In the genomic region with DNA sequence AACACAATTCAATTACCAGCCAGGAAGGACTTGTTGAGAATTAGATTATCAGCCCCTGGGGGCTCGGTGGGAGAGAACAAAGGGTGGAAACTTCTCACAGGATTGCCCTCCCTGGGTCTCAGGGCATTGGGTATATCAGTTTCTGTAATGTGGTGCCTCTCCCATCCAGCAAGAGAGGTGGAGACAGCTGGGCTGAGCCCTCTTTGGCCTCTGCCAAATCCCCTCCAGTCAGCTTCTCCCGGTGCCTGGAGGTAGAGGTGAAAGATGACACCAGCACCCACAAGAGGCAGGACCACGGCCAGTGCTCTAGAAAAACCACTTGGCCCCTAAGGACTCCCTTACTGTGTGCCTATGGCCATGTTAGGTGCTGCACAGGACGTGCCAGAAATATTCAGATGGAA, we compare ENCODE assay signal across 19 cellular contexts.
DNase-seq lines count a peak whose midpoint lies in the region; ATAC-seq and TF ChIP-seq lines count a peak whose summit lies in the region.
"Had no signal": no experiment of that assay in that cellular context is flagged by ENCODE, and none has a peak within 500 bp of the region (broad histone marks: within the 10 kb centered on the region; RNA-seq: fewer than 3 reads in every experiment).

No MANE protein-coding gene starts in this region.

- POLR2A ChIA-PET in PC-9 (lab: Charles Lee; ENCODE audit: unreplicated experiment) = interaction anchor here (0.5 to 0.6 kb wide), 2 partner anchors 10 to 75 kb away, joined by 3 to 11 read pairs; no protein-coding TSS in a partner anchor

- H3K4me1 Mint-ChIP-seq in GM23338 = peaks cover 18% of the 10 kb centered on the region
- peaks cover 1% of the 10 kb centered on the region for H3K4me1 Mint-ChIP-seq in chondrocyte (ENCODE audit: low read depth)
- H3K4me1 Mint-ChIP-seq: activated naive CD4-positive, alpha-beta T cell treated with anti-CD3 and anti-CD28 coated beads, Interleukin-2, amount 10 ng/mL, durations not matched to agents 7 days and 5 days had no signal

- H3K9me3 ChIP-seq in PC-9 (ENCODE audit: insufficient read depth, low read depth) = no peaks in the 10 kb centered on the region
- no peaks in the 10 kb centered on the region for H3K9me3 ChIP-seq in iPS DF 6.9 (ENCODE audit: control insufficient read depth, insufficient read depth, low read length)
- H3K9me3 ChIP-seq: HAP-1, heart right ventricle, pancreas had no signal

- H3K27ac Mint-ChIP-seq in GM23338 = no peak overlapping the region
- no peak overlapping the region for H3K27ac Mint-ChIP-seq in chondrocyte (ENCODE audit: unreplicated experiment)
- H3K27ac Mint-ChIP-seq: B cell; T-helper 1 cell treated with Interleukin-12 subunit alpha and Interleukin-12 subunit beta and Interleukin-4 antibody, amounts not matched to agents 30 μg/mL and 1 μg/mL, for 36 hours had no signal

- CTCF ChIA-PET in PC-9 (lab: Charles Lee) = no interaction called here

- H2AFZ ChIP-seq in GM23338 (no peak overlapping the region), PC-9 (no peak overlapping the region)

- H3K27me3 ChIP-seq in GM23338 (ENCODE audit: insufficient read depth) = no peaks in the 10 kb centered on the region
- H3K27me3 ChIP-seq in PC-9 (ENCODE audit: insufficient read depth, low read depth) = no peaks in the 10 kb centered on the region
- H3K27me3 ChIP-seq in iPS DF 6.9 (ENCODE audit: control insufficient read depth, insufficient read depth, low read length) = no peaks in the 10 kb centered on the region
- no peaks in the 10 kb centered on the region for H3K27me3 ChIP-seq in foreskin keratinocyte
- H3K27me3 ChIP-seq: heart right ventricle, pancreas had no signal

- DNase-seq in GM23338 (ENCODE audit: low spot score) (peak; percentile 82), NCI-H146 treated with DMSO at 0.1 percent for 48 hours (lab: John Stamatoyannopoulos, UW; ENCODE audit: unreplicated experiment) (peak; percentile 20), PC-9 (peak; percentile 24 to 40), iPS DF 6.9 (ENCODE audit: low read depth, low spot score) (peak; percentile 54), foreskin keratinocyte (no peak), chondrocyte (ENCODE audit: low spot score) (no peak)
- DNase-seq: activated CD4-positive, CD25-positive, alpha-beta regulatory T cell treated with anti-CD3 and anti-CD28 coated beads, Interleukin-2, amount 50 U/mL, for 72 hours; activated CD8-positive, alpha-beta memory T cell treated with anti-CD3 and anti-CD28 coated beads, Interleukin-2, amount 50 U/mL, for 4 hours; activated naive CD4-positive, alpha-beta T cell treated with anti-CD3 and anti-CD28 coated beads, Interleukin-2, amount 10 ng/mL, durations not matched to agents 7 days and 5 days; heart right ventricle; pancreas; stimulated activated CD4-positive, alpha-beta T cell treated with anti-CD3 and anti-CD28 coated beads, Interleukin-4, amount 100 ng/mL, for 4 hours had no signal

- TF ChIP-seq CTCF in GM23338 (conservative IDR thresholded peaks at IDR 0.05; ENCODE audit: low read depth in 2 of 2) = no peak
- no peak for TF ChIP-seq CTCF in PC-9 (conservative IDR thresholded peaks at IDR 0.05)
- no peak for TF ChIP-seq CTCF in foreskin keratinocyte (conservative IDR thresholded peaks at IDR 0.05)
- no peak for TF ChIP-seq CTCF in chondrocyte (IDR thresholded peaks at IDR 0.05)

- WGBS in iPS DF 6.9 (ENCODE audit: insufficient coverage, insufficient read length) = no CpG with 5 or more reads among the region's 4 CpGs

- BruUV-seq in PC-9 (replicated peaks; lab: Mats Ljungman, UMichigan) = no TSS peak

- H3K9me3 Mint-ChIP-seq in GM23338 (no peaks in the 10 kb centered on the region; the same call in 2 of the 3 replicates), chondrocyte (ENCODE audit: low read depth) (no peaks in the 10 kb centered on the region)
- H3K9me3 Mint-ChIP-seq: activated naive CD4-positive, alpha-beta T cell treated with anti-CD3 and anti-CD28 coated beads, Interleukin-2, amount 10 ng/mL, durations not matched to agents 7 days and 5 days; T-helper 1 cell treated with Interleukin-12 subunit alpha and Interleukin-12 subunit beta and Interleukin-4 antibody, amounts not matched to agents 30 μg/mL and 1 μg/mL, for 36 hours had no signal

- no peak overlapping the region for H3K4me3 Mint-ChIP-seq in GM23338
- no peak overlapping the region for H3K4me3 Mint-ChIP-seq in chondrocyte (ENCODE audit: unreplicated experiment)
- H3K4me3 Mint-ChIP-seq: activated naive CD4-positive, alpha-beta T cell treated with anti-CD3 and anti-CD28 coated beads, Interleukin-2, amount 10 ng/mL, durations not matched to agents 7 days and 5 days; B cell; T-helper 1 cell treated with Interleukin-12 subunit alpha and Interleukin-12 subunit beta and Interleukin-4 antibody, amounts not matched to agents 30 μg/mL and 1 μg/mL, for 36 hours had no signal

- H3K79me2 ChIP-seq in GM23338 (replicated peaks; ENCODE audit: insufficient read depth) (no peaks in the 10 kb centered on the region), PC-9 (ENCODE audit: low read depth) (peaks cover 5% of the 10 kb centered on the region; the same call in 1 of the 2 replicates)

- H3K36me3 Mint-ChIP-seq in GM23338 (ENCODE audit: low read depth) (no peaks in the 10 kb centered on the region; the same call in 2 of the 3 replicates), chondrocyte (ENCODE audit: low read depth) (no peaks in the 10 kb centered on the region)
- H3K36me3 Mint-ChIP-seq: activated naive CD4-positive, alpha-beta T cell treated with anti-CD3 and anti-CD28 coated beads, Interleukin-2, amount 10 ng/mL, durations not matched to agents 7 days and 5 days had no signal

- H4K20me1 ChIP-seq in GM23338 (replicated peaks; ENCODE audit: insufficient read depth) (peaks cover 5% of the 10 kb centered on the region; the same call in 1 of the 2 replicates), PC-9 (ENCODE audit: insufficient read depth) (no peaks in the 10 kb centered on the region)

- H3K4me3 ChIP-seq in GM23338 (no peak overlapping the region), PC-9 (no peak overlapping the region), iPS DF 6.9 (ENCODE audit: low read length) (no peak overlapping the region)
- H3K4me3 ChIP-seq: HAP-1, heart right ventricle, pancreas, skin epidermis had no signal

- H3K27ac ChIP-seq in GM23338 (ENCODE audit: low read depth) (no peak overlapping the region), PC-9 (peak overlapping the region; percentile 42), iPS DF 6.9 (ENCODE audit: low read length) (no peak overlapping the region), foreskin keratinocyte (no peak overlapping the region)
- H3K27ac ChIP-seq: heart right ventricle, pancreas, skin epidermis had no signal

- H3K9me2 ChIP-seq in GM23338 (ENCODE audit: insufficient read depth) (no peaks in the 10 kb centered on the region), PC-9 (ENCODE audit: insufficient read depth) (no peaks in the 10 kb centered on the region)

- intact Hi-C loops in PC-9 (cut with micrococcal nuclease; ENCODE audit: unreplicated experiment) = loop anchor here (5.0 to 10.0 kb wide), 2 partner anchors 38 to 91 kb away; no protein-coding TSS in a partner anchor

- H3K36me3 ChIP-seq in GM23338 (ENCODE audit: insufficient read depth) (no peaks in the 10 kb centered on the region), PC-9 (ENCODE audit: low read depth) (no peaks in the 10 kb centered on the region), iPS DF 6.9 (ENCODE audit: control insufficient read depth, insufficient read depth, low read length) (no peaks in the 10 kb centered on the region)
- H3K36me3 ChIP-seq: HAP-1, heart right ventricle, pancreas had no signal

- H3K4me2 ChIP-seq in GM23338 = peak overlapping the region; percentile 26; the same call in 1 of the 2 replicates
- peak overlapping the region; percentile 35; the same call in 1 of the 2 replicates for H3K4me2 ChIP-seq in PC-9

- H3K4me1 ChIP-seq in GM23338 (ENCODE audit: insufficient read depth) = peaks cover 5% of the 10 kb centered on the region; the same call in 1 of the 2 replicates
- peaks cover 33% of the 10 kb centered on the region for H3K4me1 ChIP-seq in PC-9 (replicated peaks; ENCODE audit: insufficient read depth)
- no peaks in the 10 kb centered on the region; the same call in 1 of the 2 replicates for H3K4me1 ChIP-seq in iPS DF 6.9 (ENCODE audit: control insufficient read depth, insufficient read depth, low read length)
- H3K4me1 ChIP-seq in foreskin keratinocyte = no peaks in the 10 kb centered on the region
- H3K4me1 ChIP-seq: HAP-1, pancreas had no signal

- peak; percentile 91 for ATAC-seq in GM23338
- ATAC-seq in GM18858 (IDR thresholded peaks at IDR 0.05; ENCODE audit: unreplicated experiment) = no peak
- ATAC-seq in GM18907 (IDR thresholded peaks at IDR 0.05; ENCODE audit: unreplicated experiment) = no peak
- no peak for ATAC-seq in foreskin keratinocyte
- ATAC-seq: esophagus mucosa, heart right ventricle, pancreas had no signal

- no peaks in the 10 kb centered on the region; the same call in 1 of the 2 replicates for H3F3A ChIP-seq in GM23338 (replicated peaks; ENCODE audit: low read depth)
- H3F3A ChIP-seq in PC-9 (ENCODE audit: insufficient read depth, low read depth) = 0 out of 2 replicates have a peak, but pooled peaks cover 21% of the 10 kb centered on the region

- H3K27me3 Mint-ChIP-seq in GM23338 (ENCODE audit: insufficient read depth, low read depth, poor library complexity) = peaks cover 7% of the 10 kb centered on the region
- H3K27me3 Mint-ChIP-seq in chondrocyte (ENCODE audit: low read depth) = peaks cover 3% of the 10 kb centered on the region
- H3K27me3 Mint-ChIP-seq: activated naive CD4-positive, alpha-beta T cell treated with anti-CD3 and anti-CD28 coated beads, Interleukin-2, amount 10 ng/mL, durations not matched to agents 7 days and 5 days; B cell had no signal

TF ChIP-seq in GM23338, 12 proteins besides CTCF, POLR2A, EP300 and RAD21 (continues in another document):
- TF ChIP-seq ZNF331 (CRISPR knock-in tag; IDR thresholded peaks at IDR 0.05; ENCODE audit: low read depth) (no peak), EZH2phosphoT487 (IDR thresholded peaks at IDR 0.05; ENCODE audit: unreplicated experiment) (no peak), CREB1 (CRISPR knock-in tag; IDR thresholded peaks at IDR 0.05; ENCODE audit: low read depth) (no peak), POLR2AphosphoS5 (IDR thresholded peaks at IDR 0.05; ENCODE audit: low read depth) (no peak)

Comparison
In these comparisons a context has a peak if more than half of its experiments do, and no peak if none do; other contexts are left out.
1. DNase-seq: peak in GM23338 (single experiment), NCI-H146 treated with DMSO at 0.1 percent for 48 hours (single experiment), PC-9 (2 of 2) and iPS DF 6.9 (single experiment); none in foreskin keratinocyte (0 of 2) and chondrocyte (single experiment).